ENCODE assay signal across 8 cellular contexts in genomic region chr1:13699510-13699909, GRCh38. TPM values are rescaled to one million over a fixed set of nuclear protein-coding genes. Genes with fewer than 3 reads are reported as not detected.
A peak's percentile ranks its signal among the peaks of the same experiment; 100 is the strongest.
DNase-seq lines count a peak whose midpoint lies in the region; ATAC-seq and TF ChIP-seq lines count a peak whose summit lies in the region.

No MANE protein-coding gene starts in this region.

- peaks cover 3% of the 10 kb centered on the region for H3K27me3 Mint-ChIP-seq in T-helper 1 cell treated with Interleukin-12 subunit alpha and Interleukin-12 subunit beta and Interleukin-4 antibody, amounts not matched to agents 30 μg/mL and 1 μg/mL, for 36 hours (ENCODE audit: low read depth)
- no peaks in the 10 kb centered on the region for H3K27me3 Mint-ChIP-seq in activated T-helper 17 cell treated with anti-CD3 and anti-CD28 coated beads, Interleukin-2, amount 50 U/mL, for 72 hours

- no peak for TF ChIP-seq CTCF in gastroesophageal sphincter (IDR thresholded peaks at IDR 0.05)
- no peak for TF ChIP-seq CTCF in prostate gland (IDR thresholded peaks at IDR 0.05)

- TF ChIP-seq POLR2A in gastroesophageal sphincter (IDR thresholded peaks at IDR 0.05) = no peak
- TF ChIP-seq POLR2A in prostate gland (IDR thresholded peaks at IDR 0.05) = no peak

- WGBS in gastroesophageal sphincter (ENCODE audit: low coverage in 1 of 2), 2 donors = 42 to 80% methylated on average over 1 to 8 of the region's 16 CpGs
- WGBS in prostate gland = 58% methylated on average over 16 of the region's 16 CpGs

- H3K36me3 ChIP-seq in gastroesophageal sphincter (no peaks in the 10 kb centered on the region), prostate gland (no peaks in the 10 kb centered on the region)

- no peak for ATAC-seq in activated T-helper 17 cell treated with anti-CD3 and anti-CD28 coated beads, Interleukin-2, amount 50 U/mL, for 72 hours (replicated peaks)
- ATAC-seq in gastroesophageal sphincter = no peak
- ATAC-seq in HG03135 (IDR thresholded peaks at IDR 0.05; ENCODE audit: unreplicated experiment) = no peak

- TF ChIP-seq EP300 in gastroesophageal sphincter (IDR thresholded peaks at IDR 0.05) = no peak

- DNase-seq in T-helper 1 cell (no peak), prostate gland (ENCODE audit: low spot score) (peak; percentile 7), SW 1271 (lab: John Stamatoyannopoulos, UW) (no peak)
- no peak for DNase-seq in stimulated activated naive CD4-positive, alpha-beta T cell treated with Interleukin-2 at 50 U/mL for 16 hours (lab: John Stamatoyannopoulos, UW)

- peak overlapping the region; percentile 65 for H3K4me3 Mint-ChIP-seq in T-helper 1 cell treated with Interleukin-12 subunit alpha and Interleukin-12 subunit beta and Interleukin-4 antibody, amounts not matched to agents 30 μg/mL and 1 μg/mL, for 36 hours
- peak overlapping the region; percentile 75 for H3K4me3 Mint-ChIP-seq in activated T-helper 17 cell treated with anti-CD3 and anti-CD28 coated beads, Interleukin-2, amount 50 U/mL, for 72 hours

- intact Hi-C loops in prostate gland (cut with DNase I) = no loop called here

- H3K4me3 ChIP-seq in gastroesophageal sphincter (peak overlapping the region; percentile 68 to 83), prostate gland (peak overlapping the region; percentile 72 to 90)

- H3K4me1 Mint-ChIP-seq in T-helper 1 cell treated with Interleukin-12 subunit alpha and Interleukin-12 subunit beta and Interleukin-4 antibody, amounts not matched to agents 30 μg/mL and 1 μg/mL, for 36 hours (ENCODE audit: low read depth) = peaks cover 30% of the 10 kb centered on the region
- H3K4me1 Mint-ChIP-seq in activated T-helper 17 cell treated with anti-CD3 and anti-CD28 coated beads, Interleukin-2, amount 50 U/mL, for 72 hours = peaks cover 17% of the 10 kb centered on the region

- H3K27ac ChIP-seq in gastroesophageal sphincter (peak overlapping the region; percentile 72 to 95 (median 88)), prostate gland (peak overlapping the region; percentile 94 to 96)

- H3K27me3 ChIP-seq in gastroesophageal sphincter (peaks cover 3% of the 10 kb centered on the region), prostate gland (replicated peaks; ENCODE audit: insufficient read depth) (no peaks in the 10 kb centered on the region)

- H3K9me3 ChIP-seq in gastroesophageal sphincter (no peaks in the 10 kb centered on the region), prostate gland (no peaks in the 10 kb centered on the region)

- H3K4me1 ChIP-seq in gastroesophageal sphincter = peaks cover 0 to 19% (median 4%) of the 10 kb centered on the region in 3 donors
- H3K4me1 ChIP-seq in prostate gland (replicated peaks) = peaks cover 2% of the 10 kb centered on the region

- peaks cover 8% of the 10 kb centered on the region for H3K36me3 Mint-ChIP-seq in T-helper 1 cell treated with Interleukin-12 subunit alpha and Interleukin-12 subunit beta and Interleukin-4 antibody, amounts not matched to agents 30 μg/mL and 1 μg/mL, for 36 hours (ENCODE audit: low read depth)
- H3K36me3 Mint-ChIP-seq in activated T-helper 17 cell treated with anti-CD3 and anti-CD28 coated beads, Interleukin-2, amount 50 U/mL, for 72 hours (ENCODE audit: low read depth) = peaks cover 20% of the 10 kb centered on the region

- H3K9me3 Mint-ChIP-seq in T-helper 1 cell treated with Interleukin-12 subunit alpha and Interleukin-12 subunit beta and Interleukin-4 antibody, amounts not matched to agents 30 μg/mL and 1 μg/mL, for 36 hours = peaks cover 7% of the 10 kb centered on the region
- H3K9me3 Mint-ChIP-seq in activated T-helper 17 cell treated with anti-CD3 and anti-CD28 coated beads, Interleukin-2, amount 50 U/mL, for 72 hours = peaks cover 4% of the 10 kb centered on the region

- H3K27ac Mint-ChIP-seq in T-helper 1 cell treated with Interleukin-12 subunit alpha and Interleukin-12 subunit beta and Interleukin-4 antibody, amounts not matched to agents 30 μg/mL and 1 μg/mL, for 36 hours = peak overlapping the region; percentile 58
- peak overlapping the region; percentile 69 for H3K27ac Mint-ChIP-seq in activated T-helper 17 cell treated with anti-CD3 and anti-CD28 coated beads, Interleukin-2, amount 50 U/mL, for 72 hours

RNA-seq across cellular contexts. Expression of gene PRDM2, which starts 0.5 kb away (rescaled TPM):
- 10 to 100 TPM; 57.1 to 66.1 TPM for total RNA-seq in activated T-helper 17 cell treated with anti-CD3 and anti-CD28 coated beads, Interleukin-2, amount 50 U/mL, for 72 hours
- total RNA-seq in gastroesophageal sphincter (10 to 100 TPM; 23.7 to 55.6 (median 43.0) TPM), prostate gland (10 to 100 TPM; 27.8 to 38.9 TPM)
